ENCODE assay signal across 12 cellular contexts in genomic region chr3:187999821-188000220, GRCh38.
A peak's percentile ranks its signal among the peaks of the same experiment; 100 is the strongest.
DNase-seq lines count a peak whose midpoint lies in the region; ATAC-seq and TF ChIP-seq lines count a peak whose summit lies in the region.
"Had no signal": no experiment of that assay in that cellular context is flagged by ENCODE, and none has a peak within 500 bp of the region (broad histone marks: within the 10 kb centered on the region; RNA-seq: fewer than 3 reads in every experiment).

No MANE protein-coding gene starts in this region.

- H3K27me3 Mint-ChIP-seq in stimulated activated naive CD8-positive, alpha-beta T cell treated with anti-CD3 and anti-CD28 coated beads, Interleukin-15, Interleukin-2, amounts not matched to agents 100 ng/mL and 50 ng/mL, for 24 hours: no peaks in the 10 kb centered on the region

- peaks cover 26% of the 10 kb centered on the region for H3K4me1 ChIP-seq in effector memory CD4-positive, alpha-beta T cell (ENCODE audit: control insufficient read depth, insufficient read depth, low read length, poor library complexity, severe bottlenecking)
- no peaks in the 10 kb centered on the region for H3K4me1 ChIP-seq in thyroid gland

- H3K4me1 Mint-ChIP-seq in stimulated activated naive CD8-positive, alpha-beta T cell treated with anti-CD3 and anti-CD28 coated beads, Interleukin-15, Interleukin-2, amounts not matched to agents 100 ng/mL and 50 ng/mL, for 24 hours (ENCODE audit: low read depth): peaks cover 60% of the 10 kb centered on the region

- no peak for TF ChIP-seq POLR2A in thyroid gland (IDR thresholded peaks at IDR 0.05)

- peak; percentile 34 for DNase-seq in stimulated activated CD4-positive, alpha-beta T cell treated with anti-CD3 and anti-CD28 coated beads, Interleukin-15, amount 100 ng/mL, for 24 hours
- no peak for DNase-seq in stimulated activated CD4-positive, alpha-beta T cell treated with anti-CD3 and anti-CD28 coated beads, Interleukin-12 subunit alpha, Interleukin-12 subunit beta, amount 100 ng/mL, for 4 hours
- peak; percentile 23 to 41 (median 37) for DNase-seq in effector memory CD4-positive, alpha-beta T cell
- no peak for DNase-seq in NCI-H2196 (lab: John Stamatoyannopoulos, UW; ENCODE audit: unreplicated experiment)
- no peak for DNase-seq in thyroid gland
- DNase-seq: GOT3, head of caudate nucleus, mesenchymal stem cell, retina had no signal

- H3K9me3 Mint-ChIP-seq in stimulated activated naive CD8-positive, alpha-beta T cell treated with anti-CD3 and anti-CD28 coated beads, Interleukin-15, Interleukin-2, amounts not matched to agents 100 ng/mL and 50 ng/mL, for 24 hours: no peaks in the 10 kb centered on the region

- TF ChIP-seq CTCF in thyroid gland (IDR thresholded peaks at IDR 0.05): no peak

- H3K27ac Mint-ChIP-seq in stimulated activated naive CD8-positive, alpha-beta T cell treated with anti-CD3 and anti-CD28 coated beads, Interleukin-15, Interleukin-2, amounts not matched to agents 100 ng/mL and 50 ng/mL, for 24 hours: peak overlapping the region; percentile 93

- peak overlapping the region; percentile 24 for H3K4me3 ChIP-seq in effector memory CD4-positive, alpha-beta T cell (ENCODE audit: insufficient read depth, low read depth, low read length, poor library complexity, severe bottlenecking)
- H3K4me3 ChIP-seq in thyroid gland (replicated peaks in 1 of 3): no peak overlapping the region

- H3K36me3 ChIP-seq in effector memory CD4-positive, alpha-beta T cell (ENCODE audit: control insufficient read depth, insufficient read depth, low read length): no peaks in the 10 kb centered on the region
- no peaks in the 10 kb centered on the region for H3K36me3 ChIP-seq in thyroid gland

- peak overlapping the region; percentile 70 for H3K4me3 Mint-ChIP-seq in stimulated activated naive CD8-positive, alpha-beta T cell treated with anti-CD3 and anti-CD28 coated beads, Interleukin-15, Interleukin-2, amounts not matched to agents 100 ng/mL and 50 ng/mL, for 24 hours

- H3K9me3 ChIP-seq in effector memory CD4-positive, alpha-beta T cell (ENCODE audit: control insufficient read depth, low read length): no peaks in the 10 kb centered on the region
- H3K9me3 ChIP-seq in thyroid gland: no peaks in the 10 kb centered on the region

- intact Hi-C loops in thyroid gland (cut with DNase I): no loop called here

- WGBS in thyroid gland, 2 donors: 84 to 93% methylated on average over 4 of the region's 4 CpGs

- H3K36me3 Mint-ChIP-seq in stimulated activated naive CD8-positive, alpha-beta T cell treated with anti-CD3 and anti-CD28 coated beads, Interleukin-15, Interleukin-2, amounts not matched to agents 100 ng/mL and 50 ng/mL, for 24 hours (ENCODE audit: low read depth): no peaks in the 10 kb centered on the region

- ATAC-seq in activated CD4-positive, CD25-positive, alpha-beta regulatory T cell treated with anti-CD3 and anti-CD28 coated beads, Interleukin-2, amount 50 U/mL, for 24 hours: peak; percentile 94 to 96
- no peak for ATAC-seq in HG03469 (IDR thresholded peaks at IDR 0.05; ENCODE audit: unreplicated experiment)

- H3K27me3 ChIP-seq in effector memory CD4-positive, alpha-beta T cell (replicated peaks; ENCODE audit: control insufficient read depth, insufficient read depth, low read length, poor library complexity, severe bottlenecking): no peaks in the 10 kb centered on the region
- no peaks in the 10 kb centered on the region for H3K27me3 ChIP-seq in thyroid gland

- peak overlapping the region; percentile 59 for H3K27ac ChIP-seq in effector memory CD4-positive, alpha-beta T cell (ENCODE audit: insufficient read depth, low read length, poor library complexity, severe bottlenecking)
- H3K27ac ChIP-seq in thyroid gland: no peak overlapping the region

Comparison
In these comparisons a context has a peak if more than half of its experiments do, and no peak if none do; other contexts are left out.
1. DNase-seq: peak in stimulated activated CD4-positive, alpha-beta T cell treated with anti-CD3 and anti-CD28 coated beads, Interleukin-15, amount 100 ng/mL, for 24 hours (single experiment) and effector memory CD4-positive, alpha-beta T cell (3 of 3); none in stimulated activated CD4-positive, alpha-beta T cell treated with anti-CD3 and anti-CD28 coated beads, Interleukin-12 subunit alpha, Interleukin-12 subunit beta, amount 100 ng/mL, for 4 hours (single experiment), NCI-H2196 (single experiment) and thyroid gland (0 of 2).